Comparison of ENCODE assay signal across 1 cellular context in the genomic region with DNA sequence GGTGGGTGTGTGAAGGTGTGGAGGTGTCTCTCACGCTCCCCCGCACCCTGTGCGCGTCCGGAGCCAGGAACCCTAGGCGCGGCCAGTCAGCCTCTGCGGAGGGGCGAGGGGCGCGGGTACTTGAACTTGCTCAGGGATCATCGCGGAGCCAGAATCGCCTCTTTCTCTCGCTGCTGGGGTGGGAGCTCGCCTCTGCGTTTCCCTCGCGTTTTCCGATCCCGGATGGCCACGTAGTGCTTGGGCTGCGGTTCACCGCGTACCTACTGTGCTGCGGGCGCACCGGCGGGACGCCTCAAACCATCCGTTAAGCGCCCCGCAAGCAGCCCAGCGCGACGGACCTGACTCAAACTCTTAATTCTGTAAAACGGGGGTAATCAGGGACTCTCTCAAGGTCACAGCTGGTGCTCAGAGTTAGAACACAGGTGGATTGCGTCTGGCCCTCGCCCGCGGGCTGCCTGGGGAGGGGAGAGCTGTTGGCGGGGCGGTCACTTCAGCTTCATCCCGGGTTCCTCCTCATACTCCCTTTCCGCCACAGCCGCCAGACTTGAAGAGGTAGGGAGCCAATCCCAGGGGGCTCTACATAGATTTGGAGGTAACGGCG.
TF ChIP-seq lines count a peak whose summit lies in the region.

No MANE protein-coding gene starts in this region.

TF ChIP-seq in HEK293, 187 proteins besides CTCF, POLR2A, EP300 and RAD21 (continued from another document):
- TF ChIP-seq, protein P1, sequence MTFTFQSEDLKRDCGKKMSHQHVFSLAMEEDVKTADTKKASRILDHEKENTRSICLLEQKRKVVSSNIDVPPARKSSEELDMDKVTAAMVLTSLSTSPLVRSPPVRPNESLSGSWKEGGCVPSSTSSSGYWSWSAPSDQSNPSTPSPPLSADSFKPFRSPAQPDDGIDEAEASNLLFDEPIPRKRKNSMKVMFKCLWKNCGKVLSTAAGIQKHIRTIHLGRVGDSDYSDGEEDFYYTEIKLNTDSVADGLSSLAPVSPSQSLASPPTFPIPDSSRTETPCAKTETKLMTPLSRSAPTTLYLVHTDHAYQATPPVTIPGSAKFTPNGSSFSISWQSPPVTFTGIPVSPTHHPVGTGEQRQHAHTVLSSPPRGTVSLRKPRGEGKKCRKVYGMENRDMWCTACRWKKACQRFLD (tag by site-specific recombination; IDR thresholded peaks at IDR 0.05), result no peak
- TF ChIP-seq ZBTB26 (tag by site-specific recombination; optimal IDR thresholded peaks at IDR 0.05) (peak; percentile 52), SP2 (tag by site-specific recombination; IDR thresholded peaks at IDR 0.05) (no peak)
